8 cellular contexts compared by ENCODE assay signal in the genomic region with DNA sequence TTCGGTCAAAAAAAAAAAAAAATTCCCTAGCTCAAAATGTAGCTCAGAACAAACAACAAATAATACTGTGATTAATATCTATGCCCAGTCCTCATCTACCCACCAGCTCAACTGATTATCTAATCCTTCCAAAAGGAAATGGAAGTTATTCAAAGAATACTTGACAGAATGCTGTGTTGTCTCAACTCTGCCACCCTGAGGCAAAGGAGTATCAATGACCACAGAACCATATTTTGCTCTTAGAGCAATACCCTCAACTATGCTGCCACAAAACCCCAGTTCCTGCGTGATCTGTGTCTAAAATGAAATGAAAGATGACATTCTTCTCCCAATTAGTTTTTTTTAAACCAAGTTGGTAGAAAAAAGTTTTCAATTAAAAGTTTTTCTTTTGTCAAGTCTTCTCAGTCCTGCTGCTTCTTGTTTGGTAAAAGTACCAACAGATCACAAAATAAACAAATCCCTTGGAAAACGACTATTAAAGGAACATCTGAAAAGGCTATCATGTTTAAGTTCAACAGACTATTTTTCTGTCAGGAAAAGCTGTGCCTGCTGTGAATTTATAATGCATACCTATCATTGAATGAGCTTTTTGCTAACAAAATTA. TPM values are rescaled to one million over a fixed set of nuclear protein-coding genes. Genes with fewer than 3 reads are reported as not detected.
DNase-seq lines count a peak whose midpoint lies in the region; ATAC-seq, FAIRE-seq and TF ChIP-seq lines count a peak whose summit lies in the region.

No MANE protein-coding gene starts in this region.

- no peak overlapping the region for H3K4me3 ChIP-seq in SK-N-SH (ENCODE audit: low read depth in 2 of 2, low read length in 1 of 2)
- H3K4me3 ChIP-seq in fibroblast of lung (replicated peaks in 1 of 4; ENCODE audit: control extremely low read depth in 1 of 4, insufficient read depth in 1 of 4, low read depth in 3 of 4, low read length in 4 of 4) = no peak overlapping the region
- no peak overlapping the region for H3K4me3 ChIP-seq in pancreas

- POLR2A ChIA-PET in SK-N-SH (lab: Yijun Ruan, JAX) = interaction anchor here (0.7 to 1.5 kb wide), 3 partner anchors 12 to 55 kb away, joined by 3 to 4 read pairs (median 3); partner anchors contain the start of gene RBM28

- H4K20me1 ChIP-seq in SK-N-SH (ENCODE audit: insufficient read depth) = no peaks in the 10 kb centered on the region
- no peaks in the 10 kb centered on the region for H4K20me1 ChIP-seq in fibroblast of lung (ENCODE audit: control insufficient read depth, extremely low read depth, insufficient read depth, low read length)

- H3K27me3 ChIP-seq in SK-N-SH (ENCODE audit: insufficient read depth) (no peaks in the 10 kb centered on the region), fibroblast of lung (ENCODE audit: control insufficient read depth, insufficient read depth, low read length) (no peaks in the 10 kb centered on the region), pancreas (no peaks in the 10 kb centered on the region)

- H3K4me3 Mint-ChIP-seq in HFFc6 = no peak overlapping the region

- H3K9ac ChIP-seq in SK-N-SH (no peak overlapping the region), fibroblast of lung (ENCODE audit: insufficient read depth, low read length) (no peak overlapping the region)

- CTCF ChIA-PET in SK-N-SH (lab: Yijun Ruan, JAX) = interaction anchor here (0.6 to 6.1 kb wide), 23 partner anchors 9 to 614 kb away, joined by 3 to 29 read pairs (median 4); partner anchors contain the start of gene RBM28

- H2AFZ ChIP-seq in SK-N-SH (ENCODE audit: low read depth) = no peak overlapping the region
- no peak overlapping the region for H2AFZ ChIP-seq in fibroblast of lung (ENCODE audit: low read length)

- ATAC-seq in pancreas (peak in 3 of 4 donors; percentile 69 to 75 (median 69)), GM19455 (IDR thresholded peaks at IDR 0.05; ENCODE audit: unreplicated experiment) (no peak), HG02938 (IDR thresholded peaks at IDR 0.05; ENCODE audit: unreplicated experiment) (no peak)

- no peaks in the 10 kb centered on the region for H3K9me3 Mint-ChIP-seq in HFFc6

- TF ChIP-seq CTCF in HFFc6 (IDR thresholded peaks at IDR 0.05) (peak; percentile 72), SK-N-SH (IDR thresholded peaks at IDR 0.05) (peak; percentile 68), fibroblast of lung (conservative IDR thresholded peaks at IDR 0.05 in 1 of 2, IDR thresholded peaks at IDR 0.05 in 1 of 2; ENCODE audit: low read depth in 1 of 2, low read length in 2 of 2) (peak; percentile 53 to 65), pancreas (IDR thresholded peaks at IDR 0.05) (no peak)

- 73% methylated on average over 3 of the region's 3 CpGs for WGBS in SK-N-SH (ENCODE audit: low lambda C conversion rate)
- 68 to 70% methylated on average over 3 of the region's 3 CpGs for whole genome bisulfite sequencing in pancreas, 2 donors

- H3F3A ChIP-seq in SK-N-SH (replicated peaks; ENCODE audit: insufficient read depth) = peaks cover 18% of the 10 kb centered on the region

- H3K9me2 ChIP-seq in SK-N-SH = no peaks in the 10 kb centered on the region

- H3K27me3 Mint-ChIP-seq in HFFc6 (ENCODE audit: insufficient read depth) = no peaks in the 10 kb centered on the region; the same call in 1 of the 2 replicates

- TF ChIP-seq EP300 in SK-N-SH (IDR thresholded peaks at IDR 0.05; ENCODE audit: borderline replicate concordance in 1 of 2, low read depth in 1 of 2, low read length in 1 of 2) = no peak

- H3K4me2 ChIP-seq in SK-N-SH = no peak overlapping the region
- H3K4me2 ChIP-seq in fibroblast of lung (ENCODE audit: extremely low read depth, insufficient read depth, low read length) = no peak overlapping the region

- DNase-seq in DMS114 treated with DMSO at 0.1 percent for 48 hours (lab: John Stamatoyannopoulos, UW; ENCODE audit: unreplicated experiment) (peak; percentile 20), HFFc6 (peak; percentile 45), SK-N-SH (peak; percentile 47), fibroblast of lung (ENCODE audit: low read depth in 2 of 2) (peak; percentile 51 to 67), pancreas (no peak), GM19238 (ENCODE audit: insufficient read length, low spot score) (no peak)

- H3K4me1 Mint-ChIP-seq in HFFc6 (ENCODE audit: low read depth) = peaks cover 46% of the 10 kb centered on the region

- H3K9me3 ChIP-seq in SK-N-SH (no peaks in the 10 kb centered on the region), fibroblast of lung (ENCODE audit: control insufficient read depth, insufficient read depth, low read depth, low read length) (no peaks in the 10 kb centered on the region), pancreas (no peaks in the 10 kb centered on the region)

- TF ChIP-seq RAD21 in SK-N-SH (IDR thresholded peaks at IDR 0.05; ENCODE audit: low read length) = peak; percentile 70

- H3K4me1 ChIP-seq in SK-N-SH (ENCODE audit: control insufficient read depth in 1 of 2, insufficient read depth in 2 of 2, low read depth in 1 of 2, low read length in 1 of 2) = peaks cover 0 to 6% of the 10 kb centered on the region in 2 experiments; a peak in 2 of 4 replicates
- H3K4me1 ChIP-seq in fibroblast of lung (ENCODE audit: control insufficient read depth, extremely low read depth, insufficient read depth, low read length) = no peaks in the 10 kb centered on the region
- no peaks in the 10 kb centered on the region for H3K4me1 ChIP-seq in pancreas

- H3K36me3 ChIP-seq in SK-N-SH (replicated peaks in 1 of 2; ENCODE audit: control insufficient read depth in 1 of 2, insufficient read depth in 2 of 2, low read length in 1 of 2) = peaks cover 77 to 82% of the 10 kb centered on the region in 2 experiments
- peaks cover 6% of the 10 kb centered on the region for H3K36me3 ChIP-seq in fibroblast of lung (ENCODE audit: control insufficient read depth, insufficient read depth, low read length)
- H3K36me3 ChIP-seq in pancreas = peaks cover 3 to 75% (median 26%) of the 10 kb centered on the region in 3 donors

- intact Hi-C loops in pancreas (cut with DNase I) = no loop called here

- H3K27ac Mint-ChIP-seq in HFFc6 = peak overlapping the region; percentile 10; the same call in 1 of the 2 replicates

- H3K27ac ChIP-seq in SK-N-SH (ENCODE audit: low read depth in 2 of 2, low read length in 1 of 2) = peak overlapping the region in 1 of 2 experiments; percentile 16; a peak in 1 of 4 replicates
- H3K27ac ChIP-seq in fibroblast of lung (ENCODE audit: insufficient read depth, low read length) = no peak overlapping the region
- H3K27ac ChIP-seq in pancreas = no peak overlapping the region

- no peak for FAIRE-seq in pancreas (lab: Jason Lieb, UNC)

- H3K79me2 ChIP-seq in SK-N-SH (ENCODE audit: insufficient read depth) = no peaks in the 10 kb centered on the region
- no peaks in the 10 kb centered on the region for H3K79me2 ChIP-seq in fibroblast of lung (ENCODE audit: control insufficient read depth, insufficient read depth, low read length)

- peaks cover 48% of the 10 kb centered on the region for H3K36me3 Mint-ChIP-seq in HFFc6 (ENCODE audit: low read depth)

TF ChIP-seq in SK-N-SH, 30 proteins besides CTCF, POLR2A, EP300 and RAD21:
- TF ChIP-seq TAF1 (IDR thresholded peaks at IDR 0.05; ENCODE audit: borderline replicate concordance, low read depth, low read length) (no peak), SMC3 (IDR thresholded peaks at IDR 0.05; ENCODE audit: low read depth, low read length) (peak; percentile 56), POLR2AphosphoS5 (IDR thresholded peaks at IDR 0.05; ENCODE audit: low read depth, low read length) (no peak), CHD2 (IDR thresholded peaks at IDR 0.05; ENCODE audit: low read length, partially characterized antibody) (peak; percentile 13), TEAD4 (IDR thresholded peaks at IDR 0.05; ENCODE audit: borderline replicate concordance, insufficient read depth) (no peak)

RNA-seq across cellular contexts. Expression of gene RBM28, which starts 21.6 kb away (rescaled TPM):
- 10 to 100 TPM; 36.1 to 44.4 (median 37.8) TPM for total RNA-seq in HFFc6 (2021; fragmentation: NEBNext Ultra II Directional; extraction: Animal tissue kit (Norgen Biotek cat#: 25700))
- 29.1 and 33.0 TPM in 2 replicates for polyA plus RNA-seq in SK-N-SH (2012; rRNA removed)
- 23.7 and 24.9 TPM in 2 replicates for polyA plus RNA-seq in SK-N-SH (2012; cell fraction: cytosol; rRNA removed)
- polyA plus RNA-seq in SK-N-SH (2012; cell fraction: nucleus; rRNA removed) = 72.3 and 94.0 TPM in 2 replicates
- total RNA-seq in fibroblast of lung = 9.5 and 11.2 TPM in 2 replicates
- polyA plus RNA-seq in fibroblast of lung = 22.9 and 24.3 TPM in 2 replicates
- 27.2 and 28.1 TPM in 2 replicates for polyA plus RNA-seq in fibroblast of lung (2012)
- 2.4 and 4.3 TPM in 2 replicates for polyA minus RNA-seq in fibroblast of lung (ENCODE audit: low replicate concordance)
- 10 to 100 TPM; 10.9 to 18.8 (median 16.1) TPM for total RNA-seq in pancreas
- polyA plus RNA-seq in pancreas = 10 to 100 TPM; 26.3 to 31.8 TPM

RNA-seq across cellular contexts. Expression of gene PRRT4, which starts 39.3 kb away (rescaled TPM):
- not detected for total RNA-seq in HFFc6 (2021; fragmentation: NEBNext Ultra II Directional; extraction: Animal tissue kit (Norgen Biotek cat#: 25700))
- polyA plus RNA-seq in SK-N-SH (2012; rRNA removed) (1.5 and 3.4 TPM in 2 replicates), fibroblast of lung (0.03 TPM in 2 replicates), pancreas (under 1 TPM; 0.21 to 0.61 TPM)
- polyA plus RNA-seq in SK-N-SH (2012; cell fraction: cytosol; rRNA removed) = 1.8 and 5.2 TPM in 2 replicates
- 8.1 and 19.1 TPM in 2 replicates for polyA plus RNA-seq in SK-N-SH (2012; cell fraction: nucleus; rRNA removed)
- total RNA-seq in fibroblast of lung (under 0.01 and 0.26 TPM in 2 replicates), pancreas (under 1 TPM in 2 of 6 donors, not detected in 4; 0.31 to 0.75 TPM)
- polyA plus RNA-seq in fibroblast of lung (2012) = 0.14 TPM in 1 of 2 replicates, not detected in the other
- not detected in 2 replicates for polyA minus RNA-seq in fibroblast of lung (ENCODE audit: low replicate concordance)

Comparison
In these comparisons a context has a peak if more than half of its experiments do, and no peak if none do; other contexts are left out.
1. DNase-seq: peak in DMS114 treated with DMSO at 0.1 percent for 48 hours (single experiment), HFFc6 (single experiment), SK-N-SH (single experiment) and fibroblast of lung (2 of 2); none in pancreas (0 of 6) and GM19238 (single experiment).
2. CTCF ChIP-seq: peak in HFFc6 (single experiment), SK-N-SH (single experiment) and fibroblast of lung (2 of 2); none in pancreas (0 of 4).
3. ATAC-seq: peak in pancreas (3 of 4); none in GM19455 (single experiment) and HG02938 (single experiment).